10 cellular contexts compared by ENCODE assay signal in genomic region chr9:10855847-10856246, GRCh38.
A peak's percentile ranks its signal among the peaks of the same experiment; 100 is the strongest.
DNase-seq lines count a peak whose midpoint lies in the region; ATAC-seq and TF ChIP-seq lines count a peak whose summit lies in the region.
"Had no signal": no experiment of that assay in that cellular context is flagged by ENCODE, and none has a peak within 500 bp of the region (broad histone marks: within the 10 kb centered on the region; RNA-seq: fewer than 3 reads in every experiment).

No MANE protein-coding gene starts in this region.

- H3K4me3 ChIP-seq in NT2/D1 (ENCODE audit: insufficient read length, low read depth) (no peak overlapping the region), epithelial cell of esophagus (ENCODE audit: low read length) (no peak overlapping the region)
- H3K4me3 ChIP-seq: SK-N-MC had no signal

- H3K4me1 ChIP-seq in NT2/D1 (ENCODE audit: insufficient read depth, insufficient read length): no peaks in the 10 kb centered on the region

- no peaks in the 10 kb centered on the region for H3K9me3 ChIP-seq in NT2/D1 (ENCODE audit: insufficient read depth, low read length)

- no peak overlapping the region for H3K27ac Mint-ChIP-seq in progenitor cell of endocrine pancreas
- H3K27ac Mint-ChIP-seq: naive thymus-derived CD8-positive, alpha-beta T cell had no signal

- ATAC-seq in GM18858 (IDR thresholded peaks at IDR 0.05; ENCODE audit: unreplicated experiment) (no peak), HG03159 (IDR thresholded peaks at IDR 0.05; ENCODE audit: unreplicated experiment) (no peak)
- ATAC-seq: naive thymus-derived CD8-positive, alpha-beta T cell had no signal

- TF ChIP-seq CTCF in epithelial cell of esophagus (IDR thresholded peaks at IDR 0.05; ENCODE audit: insufficient read depth, low read depth, low read length, missing control alignments): peak; percentile 30
- peak; percentile 76 for TF ChIP-seq CTCF in progenitor cell of endocrine pancreas (IDR thresholded peaks at IDR 0.05; ENCODE audit: unreplicated experiment)

- H3K4me1 Mint-ChIP-seq in progenitor cell of endocrine pancreas (ENCODE audit: low read depth): peaks cover 3% of the 10 kb centered on the region
- H3K4me1 Mint-ChIP-seq: naive thymus-derived CD8-positive, alpha-beta T cell had no signal

- no peak overlapping the region for H3K4me3 Mint-ChIP-seq in progenitor cell of endocrine pancreas (ENCODE audit: low read depth)
- H3K4me3 Mint-ChIP-seq: naive thymus-derived CD8-positive, alpha-beta T cell had no signal

- no peaks in the 10 kb centered on the region for H3K36me3 Mint-ChIP-seq in progenitor cell of endocrine pancreas (ENCODE audit: insufficient read depth)

- no peaks in the 10 kb centered on the region for H3K27me3 ChIP-seq in NT2/D1 (ENCODE audit: insufficient read depth, insufficient read length)

- H3K9me3 Mint-ChIP-seq in progenitor cell of endocrine pancreas (ENCODE audit: low read depth): no peaks in the 10 kb centered on the region

- no peaks in the 10 kb centered on the region for H3K27me3 Mint-ChIP-seq in progenitor cell of endocrine pancreas
- H3K27me3 Mint-ChIP-seq: naive thymus-derived CD8-positive, alpha-beta T cell had no signal

- H3K36me3 ChIP-seq in NT2/D1 (ENCODE audit: insufficient read depth, insufficient read length, low read length): no peaks in the 10 kb centered on the region

- DNase-seq in NCI-H2081 (lab: John Stamatoyannopoulos, UW): peak; percentile 44 to 61
- no peak for DNase-seq in NCI-H2081 treated with DMSO at 0.1 percent for 48 hours (lab: John Stamatoyannopoulos, UW)
- peak; percentile 11 for DNase-seq in NT2/D1 (ENCODE audit: low read depth, low spot score)
- DNase-seq in epithelial cell of esophagus (ENCODE audit: low read depth): peak; percentile 15
- DNase-seq in progenitor cell of endocrine pancreas (ENCODE audit: low spot score, unreplicated experiment): no peak
- DNase-seq in T-helper 2 cell: no peak
- DNase-seq: naive thymus-derived CD8-positive, alpha-beta T cell had no signal

- H3K9ac ChIP-seq in NT2/D1 (ENCODE audit: insufficient read length, low read depth): no peak overlapping the region

Comparison
In these comparisons a context has a peak if more than half of its experiments do, and no peak if none do; other contexts are left out.
1. DNase-seq: peak in NCI-H2081 (2 of 2), NT2/D1 (single experiment) and epithelial cell of esophagus (single experiment); none in NCI-H2081 treated with DMSO at 0.1 percent for 48 hours (single experiment), progenitor cell of endocrine pancreas (single experiment) and T-helper 2 cell (0 of 5).